8 cellular contexts compared by ENCODE assay signal in the genomic region with DNA sequence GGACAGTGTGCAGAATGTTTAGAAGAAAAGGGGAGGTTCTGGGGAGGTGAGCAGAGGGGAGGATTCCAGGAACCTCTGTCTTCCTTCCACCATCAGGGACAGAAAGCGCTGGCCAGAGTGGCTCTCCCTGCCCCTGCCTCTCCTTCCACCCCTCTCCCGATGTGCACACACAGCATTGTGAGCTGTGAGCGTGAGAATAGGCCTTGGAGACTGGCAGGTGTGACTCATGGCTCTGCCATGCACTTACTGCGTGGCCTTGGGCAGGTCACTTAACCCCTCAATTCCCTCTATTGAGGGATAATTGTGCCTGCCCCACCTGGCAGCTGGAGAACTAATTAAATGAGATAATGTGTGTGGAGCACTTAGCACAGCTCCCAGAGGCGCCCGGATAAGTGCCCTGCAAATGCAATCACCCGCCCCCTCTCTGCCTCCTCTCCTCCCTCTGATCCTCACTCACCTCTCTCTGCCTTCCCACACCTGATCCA.
DNase-seq lines count a peak whose midpoint lies in the region; FAIRE-seq and TF ChIP-seq lines count a peak whose summit lies in the region.

No MANE protein-coding gene starts in this region.

- POLR2A ChIA-PET in AG04450 (lab: Yijun Ruan, JAX), result interaction anchor here (0.6 kb wide), 1 partner anchor 18 kb away, joined by 5 read pairs; no protein-coding TSS in a partner anchor

- intact Hi-C loops in colonic mucosa (cut with DNase I), result no loop called here

- H3K36me3 ChIP-seq in colonic mucosa (no peaks in the 10 kb centered on the region), mesodermal cell (ENCODE audit: control insufficient read depth, insufficient read depth, low read length) (peaks cover 60% of the 10 kb centered on the region)

- H3K4me3 ChIP-seq in AG04450 (ENCODE audit: low read depth, low read length), result no peak overlapping the region
- H3K4me3 ChIP-seq in colonic mucosa, result no peak overlapping the region
- H3K4me3 ChIP-seq in mesodermal cell (ENCODE audit: extremely low read depth, insufficient read depth, low read length, poor library complexity, severe bottlenecking), result no peak overlapping the region

- H3K9me3 ChIP-seq in AG04450 (ENCODE audit: control insufficient read depth, insufficient read depth, low read length), result no peaks in the 10 kb centered on the region; the same call in 1 of the 2 replicates
- no peaks in the 10 kb centered on the region for H3K9me3 ChIP-seq in colonic mucosa
- H3K9me3 ChIP-seq in mesodermal cell (ENCODE audit: control insufficient read depth, low read length), result no peaks in the 10 kb centered on the region

- DNase-seq in AG04450 (ENCODE audit: low read depth, low spot score) (no peak), NCI-H146 (lab: John Stamatoyannopoulos, UW) (peak; percentile 80), colonic mucosa (peak; percentile 59), GM19239 (ENCODE audit: insufficient read length, low spot score) (no peak), C1 segment of cervical spinal cord (lab: John Stamatoyannopoulos, UW) (no peak), CD1c-positive myeloid dendritic cell (ENCODE audit: extremely low spot score) (no peak), SKM-1 treated with dmso at 0.1 percent for 144 hours (lab: John Stamatoyannopoulos, UW; ENCODE audit: unreplicated experiment) (no peak)

- H3K27ac ChIP-seq in AG04450 (ENCODE audit: low read depth, low read length) (peak overlapping the region; percentile 70), colonic mucosa (peak overlapping the region; percentile 6), mesodermal cell (ENCODE audit: low read depth, low read length, severe bottlenecking) (peak overlapping the region; percentile 97)

- no peak for TF ChIP-seq CTCF in AG04450 (IDR thresholded peaks at IDR 0.05; ENCODE audit: low read depth, low read length)
- TF ChIP-seq CTCF in colonic mucosa (IDR thresholded peaks at IDR 0.05), result no peak

- H3K27me3 ChIP-seq in AG04450 (ENCODE audit: control insufficient read depth, insufficient read depth, low read length) (no peaks in the 10 kb centered on the region), colonic mucosa (no peaks in the 10 kb centered on the region)

- WGBS in mesodermal cell (ENCODE audit: insufficient coverage in 2 of 2), 2 experiments, result 64% methylated on average over 5 to 6 of the region's 7 CpGs

- CTCF ChIA-PET in AG04450 (lab: Charles Lee), result interaction anchor here (2.7 kb wide), 1 partner anchor 12 kb away, joined by 19 read pairs; no protein-coding TSS in a partner anchor

- no peak for FAIRE-seq in GM19239 (lab: Jason Lieb, UNC)

- H3K4me1 ChIP-seq in colonic mucosa (peaks cover 14% of the 10 kb centered on the region), mesodermal cell (ENCODE audit: control insufficient read depth, insufficient read depth, low read length, poor library complexity, severe bottlenecking) (peaks cover 83% of the 10 kb centered on the region)

- H3K9ac ChIP-seq in colonic mucosa (ENCODE audit: low read depth in 2 of 2, low read length in 2 of 2), result peak overlapping the region in 1 of 2 donors; percentile 58

Comparison
In these comparisons a context has a peak if more than half of its experiments do, and no peak if none do; other contexts are left out.
1. DNase-seq: peak in NCI-H146 (single experiment) and colonic mucosa (single experiment); none in AG04450 (single experiment), GM19239 (single experiment), C1 segment of cervical spinal cord (0 of 14), CD1c-positive myeloid dendritic cell (single experiment) and SKM-1 treated with dmso at 0.1 percent for 144 hours (single experiment).
2. H3K27ac ChIP-seq: peak in every context shown above with its lines; median percentile 97 in mesodermal cell; 70 in AG04450; 6 in colonic mucosa.